In the genomic region with DNA sequence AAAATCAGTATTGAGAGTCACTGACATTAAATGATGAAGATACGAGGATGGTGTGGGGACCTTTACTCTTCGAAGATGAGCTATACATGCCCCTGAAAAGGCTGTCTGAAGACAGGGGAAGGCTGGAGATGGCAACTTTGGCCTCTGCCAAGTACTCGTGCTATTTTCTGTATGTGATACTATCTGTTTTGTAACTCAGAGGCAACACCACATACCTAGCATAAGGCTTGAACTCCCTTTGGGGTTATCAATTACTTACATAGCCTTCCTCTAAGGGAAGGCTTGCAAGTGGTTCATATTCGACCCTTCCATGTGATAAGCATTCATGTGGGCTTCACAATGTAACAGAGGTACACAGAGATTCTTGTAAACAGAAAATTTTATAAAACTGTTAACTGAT, we compare ENCODE assay signal across 26 cellular contexts.
"Had no signal": no experiment of that assay in that cellular context is flagged by ENCODE, and none has a peak within 500 bp of the region (broad histone marks: within the 10 kb centered on the region; RNA-seq: fewer than 3 reads in every experiment).

No MANE protein-coding gene starts in this region.

- H3K4me3 ChIP-seq: adrenal gland, body of pancreas, breast epithelium, SJCRH30, SK-N-MC had no signal

- H3K36me3 ChIP-seq: adrenal gland, breast epithelium had no signal

- ATAC-seq: activated CD4-positive, alpha-beta T cell treated with anti-CD3 and anti-CD28 coated beads for 36 hours; activated CD4-positive, CD25-positive, alpha-beta regulatory T cell treated with anti-CD3 and anti-CD28 coated beads, Interleukin-2, amount 50 U/mL, for 24 hours; activated CD8-positive, alpha-beta T cell treated with anti-CD3 and anti-CD28 coated beads, Interleukin-2, amount 10 ng/mL, durations not matched to agents 7 days and 5 days; body of pancreas; Panc1 had no signal

- H3K27me3 ChIP-seq: adrenal gland, body of pancreas, breast epithelium, SJCRH30 had no signal

- H3K4me1 ChIP-seq: adrenal gland, body of pancreas, breast epithelium, SJCRH30 had no signal

- H3K9me3 ChIP-seq: adrenal gland, body of pancreas, breast epithelium, SJCRH30 had no signal

- H3K27ac ChIP-seq: adrenal gland, body of pancreas, breast epithelium, SJCRH30, SK-N-MC had no signal

- DNase-seq: activated CD4-positive, alpha-beta T cell treated with anti-CD3 and anti-CD28 coated beads for 36 hours; activated CD4-positive, alpha-beta T cell treated with anti-CD3 and anti-CD28 coated beads, Interleukin-2, amount 10 ng/mL, durations not matched to agents 7 days and 5 days; activated CD4-positive, alpha-beta T cell treated with anti-CD3 and anti-CD28 coated beads, Interleukin-2, amount 50 U/mL, for 48 hours; activated CD8-positive, alpha-beta T cell treated with anti-CD3 and anti-CD28 coated beads, Interleukin-2, amount 10 ng/mL, durations not matched to agents 7 days and 5 days; activated gamma-delta T cell; activated naive CD4-positive, alpha-beta T cell treated with Interleukin-2 at 50 U/mL for 16 hours; activated naive CD8-positive, alpha-beta T cell treated with anti-CD3 and anti-CD28 coated beads, Interleukin-2, amount 10 ng/mL, durations not matched to agents 7 days and 5 days; activated T-cell treated with anti-CD3 and anti-CD28 coated beads, Interleukin-2, amount 50 U/mL, for 24 hours; adrenal gland; body of pancreas; Karpas-422; KBM-7; NCI-H1105 treated with DMSO at 0.1 percent for 48 hours; NCI-H1436; NCI-H1694; NCI-H1930; NCI-H2081 treated with DMSO at 0.1 percent for 48 hours; NCI-H226; NCI-H524 treated with DMSO at 0.1 percent for 48 hours; SHP77; SJCRH30; T1000 had no signal
